Comparison of ENCODE assay signal across 9 cellular contexts in the genomic region with DNA sequence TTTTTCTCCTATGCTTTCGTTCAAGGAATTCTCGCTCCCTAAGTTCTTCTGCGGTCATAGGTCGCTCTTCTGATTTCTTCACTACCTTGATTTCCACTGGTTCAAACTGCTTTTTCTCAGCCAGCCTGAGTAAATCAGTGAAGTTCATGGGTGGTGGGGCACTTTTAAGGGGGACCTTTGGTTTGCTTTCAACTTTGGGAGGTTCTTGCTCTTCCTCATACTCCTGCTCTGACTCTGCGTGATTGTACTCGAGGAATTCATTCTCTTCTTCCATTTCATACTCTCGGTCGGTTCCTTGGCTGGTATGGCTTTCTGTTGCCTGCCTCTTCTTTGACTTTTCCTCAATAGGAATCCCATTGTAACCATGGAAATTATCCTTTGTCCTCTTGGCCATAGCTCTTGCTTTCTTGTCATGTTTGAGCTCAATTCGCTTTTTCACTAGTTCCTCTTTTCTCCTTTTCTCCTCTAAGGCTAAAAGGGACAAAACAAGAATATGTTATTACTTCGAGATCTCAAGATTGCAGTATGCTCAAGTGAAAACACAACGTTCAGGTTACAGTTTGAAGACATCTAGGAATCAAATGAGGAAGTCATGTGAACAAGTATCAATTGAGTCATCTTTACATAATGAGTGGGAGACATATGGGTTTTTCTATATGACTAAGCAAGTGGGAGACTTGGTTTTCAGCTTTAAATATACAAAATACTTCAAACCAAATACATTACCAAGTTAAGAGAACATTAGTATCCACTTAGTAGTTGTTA. TPM values are rescaled to one million over a fixed set of nuclear protein-coding genes. Genes with fewer than 3 reads are reported as not detected.
DNase-seq lines count a peak whose midpoint lies in the region; ATAC-seq and TF ChIP-seq lines count a peak whose summit lies in the region.
"Had no signal": no experiment of that assay in that cellular context is flagged by ENCODE, and none has a peak within 500 bp of the region (broad histone marks: within the 10 kb centered on the region; RNA-seq: fewer than 3 reads in every experiment).

No MANE protein-coding gene starts in this region.

- H3K36me3 Mint-ChIP-seq in activated T-cell treated with anti-CD3 and anti-CD28 coated beads, Interleukin-2, amount 50 U/mL, for 24 hours (ENCODE audit: low read depth): peaks cover 47% of the 10 kb centered on the region
- peaks cover 8% of the 10 kb centered on the region for H3K36me3 Mint-ChIP-seq in T-helper 17 cell (ENCODE audit: low read depth)
- peaks cover 15 to 26% of the 10 kb centered on the region in 2 donors for H3K36me3 Mint-ChIP-seq in stimulated activated naive B cell treated with anti-CD40 and anti-IgM and Interleukin-4, amounts not matched to agents 10 μg/mL and 1 μg/mL and 100 μg/mL, for 72 hours

- no peaks in the 10 kb centered on the region for H3K27me3 Mint-ChIP-seq in activated T-cell treated with anti-CD3 and anti-CD28 coated beads, Interleukin-2, amount 50 U/mL, for 24 hours
- no peaks in the 10 kb centered on the region for H3K27me3 Mint-ChIP-seq in T-helper 17 cell
- H3K27me3 Mint-ChIP-seq in stimulated activated naive B cell treated with anti-CD40 and anti-IgM and Interleukin-4, amounts not matched to agents 10 μg/mL and 1 μg/mL and 100 μg/mL, for 72 hours: no peaks in the 10 kb centered on the region

- no peaks in the 10 kb centered on the region for H3K9me3 Mint-ChIP-seq in activated T-cell treated with anti-CD3 and anti-CD28 coated beads, Interleukin-2, amount 50 U/mL, for 24 hours
- H3K9me3 Mint-ChIP-seq in stimulated activated naive B cell treated with anti-CD40 and anti-IgM and Interleukin-4, amounts not matched to agents 10 μg/mL and 1 μg/mL and 100 μg/mL, for 72 hours: peaks cover 3 to 5% of the 10 kb centered on the region in 2 donors

- no peak for TF ChIP-seq POLR2A in erythroblast (IDR thresholded peaks at IDR 0.05; ENCODE audit: low read length)

- H3K4me3 Mint-ChIP-seq in activated T-cell treated with anti-CD3 and anti-CD28 coated beads, Interleukin-2, amount 50 U/mL, for 24 hours: peak overlapping the region; percentile 34
- H3K4me3 Mint-ChIP-seq in T-helper 17 cell: peak overlapping the region; percentile 41
- H3K4me3 Mint-ChIP-seq in stimulated activated naive B cell treated with anti-CD40 and anti-IgM and Interleukin-4, amounts not matched to agents 10 μg/mL and 1 μg/mL and 100 μg/mL, for 72 hours: peak overlapping the region; percentile 51 to 58

- peak overlapping the region; percentile 90 for H3K27ac Mint-ChIP-seq in activated T-cell treated with anti-CD3 and anti-CD28 coated beads, Interleukin-2, amount 50 U/mL, for 24 hours
- peak overlapping the region; percentile 64 for H3K27ac Mint-ChIP-seq in T-helper 17 cell
- peak overlapping the region; percentile 88 for H3K27ac Mint-ChIP-seq in stimulated activated naive B cell treated with anti-CD40 and anti-IgM and Interleukin-4, amounts not matched to agents 10 μg/mL and 1 μg/mL and 100 μg/mL, for 72 hours

- DNase-seq in activated T-cell treated with anti-CD3 and anti-CD28 coated beads, Interleukin-2, amount 50 U/mL, for 24 hours: no peak
- DNase-seq in activated T-cell treated with anti-CD3 and anti-CD28 coated beads, Interleukin-2, amount 50 U/mL, for 48 hours: no peak
- no peak for DNase-seq in T-helper 17 cell
- DNase-seq in stimulated activated naive B cell treated with anti-CD40 and anti-IgM and Interleukin-4, amounts not matched to agents 10 μg/mL and 1 μg/mL and 100 μg/mL, for 72 hours: no peak
- DNase-seq in NCI-H2171 treated with DMSO at 0.1 percent for 48 hours (lab: John Stamatoyannopoulos, UW): no peak
- no peak for DNase-seq in NCI-H187 treated with DMSO at 0.1 percent for 48 hours (lab: John Stamatoyannopoulos, UW)
- DNase-seq in erythroblast (lab: John Stamatoyannopoulos, UW): no peak
- DNase-seq: aorta had no signal

- peaks cover 54% of the 10 kb centered on the region for H3K4me1 Mint-ChIP-seq in activated T-cell treated with anti-CD3 and anti-CD28 coated beads, Interleukin-2, amount 50 U/mL, for 24 hours (ENCODE audit: low read depth)
- H3K4me1 Mint-ChIP-seq in T-helper 17 cell: peaks cover 36% of the 10 kb centered on the region
- H3K4me1 Mint-ChIP-seq in stimulated activated naive B cell treated with anti-CD40 and anti-IgM and Interleukin-4, amounts not matched to agents 10 μg/mL and 1 μg/mL and 100 μg/mL, for 72 hours: peaks cover 20 to 41% of the 10 kb centered on the region in 2 donors

- peak; percentile 90 for ATAC-seq in HG03025 (IDR thresholded peaks at IDR 0.05; ENCODE audit: low FRiP score, unreplicated experiment)
- peak; percentile 22 for ATAC-seq in T-helper 17 cell
- ATAC-seq in stimulated activated naive B cell treated with anti-CD40 and anti-IgM and Interleukin-4, amounts not matched to agents 10 μg/mL and 1 μg/mL and 100 μg/mL, for 72 hours (replicated peaks): peak; percentile 97

- no peaks in the 10 kb centered on the region for H3K9me3 ChIP-seq in T-helper 17 cell (ENCODE audit: control insufficient read depth, low read length, poor library complexity, severe bottlenecking)

RNA-seq across cellular contexts. Expression of gene MISFA, which starts 16.2 kb away (rescaled TPM):
- 1 to 10 TPM in 1 of 2 donors, under 1 TPM in 1; 0.99 to 1.9 TPM for total RNA-seq in T-helper 17 cell

RNA-seq across cellular contexts. Expression of gene SPTY2D1, which starts 18.3 kb away (rescaled TPM):
- 10 to 100 TPM; 55.0 to 70.6 TPM for total RNA-seq in T-helper 17 cell

RNA-seq across cellular contexts. Expression of gene UEVLD, which starts 27.3 kb away (rescaled TPM):
- total RNA-seq in T-helper 17 cell: 10 to 100 TPM in 1 of 2 donors, 1 to 10 TPM in 1; 8.0 to 12.6 TPM

Comparison
In these comparisons a context has a peak if more than half of its experiments do, and no peak if none do; other contexts are left out.
1. ATAC-seq: peak in every context shown above with its lines; median percentile 97 in stimulated activated naive B cell treated with anti-CD40 and anti-IgM and Interleukin-4, amounts not matched to agents 10 μg/mL and 1 μg/mL and 100 μg/mL, for 72 hours; 90 in HG03025; 22 in T-helper 17 cell.